Comparison of ENCODE assay signal across 10 cellular contexts in genomic region chr5:151075698-151076331, GRCh38. TPM values are rescaled to one million over a fixed set of nuclear protein-coding genes. Genes with fewer than 3 reads are reported as not detected.
DNase-seq lines count a peak whose midpoint lies in the region; ATAC-seq, FAIRE-seq and TF ChIP-seq lines count a peak whose summit lies in the region.
"Had no signal": no experiment of that assay in that cellular context is flagged by ENCODE, and none has a peak within 500 bp of the region (broad histone marks: within the 10 kb centered on the region; RNA-seq: fewer than 3 reads in every experiment).

No MANE protein-coding gene starts in this region.

- H3K36me3 ChIP-seq in kidney (ENCODE audit: control insufficient read depth in 1 of 2, insufficient read depth in 2 of 2, low read length in 2 of 2), result peaks cover 0 to 5% of the 10 kb centered on the region in 2 donors
- H3K36me3 ChIP-seq in thyroid gland, result no peaks in the 10 kb centered on the region

- H3K4me1 ChIP-seq in kidney (ENCODE audit: control insufficient read depth in 1 of 2, insufficient read depth in 1 of 2, low read depth in 1 of 2, low read length in 2 of 2) (peaks cover 51 to 58% of the 10 kb centered on the region in 2 donors), thyroid gland (peaks cover 35 to 60% of the 10 kb centered on the region in 2 donors)

- H3K27me3 ChIP-seq in thyroid gland, result no peaks in the 10 kb centered on the region

- peak overlapping the region in 1 of 2 donors; percentile 48 for H3K9ac ChIP-seq in kidney (ENCODE audit: low read length in 2 of 2)

- H3K27ac ChIP-seq in kidney (ENCODE audit: low read depth in 2 of 2, low read length in 2 of 2) (peak overlapping the region; percentile 69 to 98), thyroid gland (peak overlapping the region; percentile 42 to 50 (median 50))

- H3K27me3 Mint-ChIP-seq in activated naive CD4-positive, alpha-beta T cell treated with anti-CD3 and anti-CD28 coated beads for 36 hours (ENCODE audit: low read depth), result no peaks in the 10 kb centered on the region

- H3K4me3 ChIP-seq in kidney (ENCODE audit: low read length in 2 of 2), result no peak overlapping the region
- no peak overlapping the region for H3K4me3 ChIP-seq in thyroid gland (replicated peaks in 1 of 3)

- peak overlapping the region; percentile 93 for H3K27ac Mint-ChIP-seq in activated naive CD4-positive, alpha-beta T cell treated with anti-CD3 and anti-CD28 coated beads for 36 hours

- ATAC-seq in HG03520 (IDR thresholded peaks at IDR 0.05; ENCODE audit: unreplicated experiment), result no peak

- DNase-seq in activated naive CD4-positive, alpha-beta T cell treated with anti-CD3 and anti-CD28 coated beads for 36 hours, result peak; percentile 38
- DNase-seq in activated naive CD4-positive, alpha-beta T cell treated with anti-CD3 and anti-CD28 coated beads, Interleukin-2, amount 50 U/mL, for 16 hours, result no peak
- peak; percentile 50 to 64 for DNase-seq in activated T-cell treated with anti-CD3 and anti-CD28 coated beads, Interleukin-2, amount 50 U/mL, for 48 hours
- DNase-seq in kidney, result no peak
- peak; percentile 72 to 79 for DNase-seq in thyroid gland
- no peak for DNase-seq in T-helper 9 cell
- DNase-seq in NCI-H774 (lab: John Stamatoyannopoulos, UW), result no peak
- DNase-seq: NCI-H146 had no signal

- H3K4me1 Mint-ChIP-seq in activated naive CD4-positive, alpha-beta T cell treated with anti-CD3 and anti-CD28 coated beads for 36 hours (ENCODE audit: low read depth), result peaks cover 76% of the 10 kb centered on the region

- H3K4me3 Mint-ChIP-seq in activated naive CD4-positive, alpha-beta T cell treated with anti-CD3 and anti-CD28 coated beads for 36 hours, result peak overlapping the region; percentile 19

- no peaks in the 10 kb centered on the region for H3K9me3 Mint-ChIP-seq in activated naive CD4-positive, alpha-beta T cell treated with anti-CD3 and anti-CD28 coated beads for 36 hours

- H3K9me3 ChIP-seq in kidney (ENCODE audit: control insufficient read depth in 1 of 2, low read length in 2 of 2), result no peaks in the 10 kb centered on the region
- H3K9me3 ChIP-seq in thyroid gland, result no peaks in the 10 kb centered on the region

- no peak for FAIRE-seq in kidney (lab: Jason Lieb, UNC)
- FAIRE-seq: H54 had no signal

- peaks cover 72% of the 10 kb centered on the region for H3K36me3 Mint-ChIP-seq in activated naive CD4-positive, alpha-beta T cell treated with anti-CD3 and anti-CD28 coated beads for 36 hours (ENCODE audit: low read depth)

- CTCF ChIA-PET in activated naive CD4-positive, alpha-beta T cell treated with anti-CD3 and anti-CD28 coated beads for 36 hours (lab: Charles Lee), result interaction anchor here (0.6 to 1.7 kb wide), 4 partner anchors 11 to 89 kb away, joined by 3 to 6 read pairs (median 4); no protein-coding TSS in a partner anchor

- WGBS in thyroid gland, 2 donors, result 58 to 62% methylated on average over 3 to 4 of the region's 5 CpGs

- no peak for TF ChIP-seq POLR2A in thyroid gland (IDR thresholded peaks at IDR 0.05)

- no peak for TF ChIP-seq CTCF in kidney (IDR thresholded peaks at IDR 0.05; ENCODE audit: borderline replicate concordance, extremely low read depth, insufficient read depth)
- no peak for TF ChIP-seq CTCF in thyroid gland (IDR thresholded peaks at IDR 0.05)

- intact Hi-C loops in activated naive CD4-positive, alpha-beta T cell treated with anti-CD3 and anti-CD28 coated beads for 36 hours (cut with micrococcal nuclease), result no loop called here
- intact Hi-C loops in kidney (cut with DNase I) (no loop called here), thyroid gland (cut with DNase I) (no loop called here)

RNA-seq across cellular contexts. Expression of gene TNIP1, which starts 5.0 kb away (rescaled TPM):
- 100 to 1,000 TPM; 238 to 263 TPM for total RNA-seq in activated naive CD4-positive, alpha-beta T cell treated with anti-CD3 and anti-CD28 coated beads for 36 hours
- total RNA-seq in kidney, result 132 TPM
- 109 TPM for polyA plus RNA-seq in kidney (ENCODE audit: insufficient read depth, low read depth, low replicate concordance)
- 100 to 1,000 TPM in 1 of 4 donors, 10 to 100 TPM in 3; 74.4 to 115 (median 94.7) TPM for total RNA-seq in thyroid gland

RNA-seq across cellular contexts. Expression of gene GPX3, which starts 55.4 kb away (rescaled TPM):
- not detected for total RNA-seq in activated naive CD4-positive, alpha-beta T cell treated with anti-CD3 and anti-CD28 coated beads for 36 hours
- total RNA-seq in kidney (1,327 TPM), thyroid gland (over 10,000 TPM in 1 of 4 donors, 1,000 to 10,000 TPM in 3; 2,730 to 12,549 (median 7,201) TPM)
- 27,893 TPM for polyA plus RNA-seq in kidney (ENCODE audit: insufficient read depth, low read depth, low replicate concordance)

Comparison
In these comparisons a context has a peak if more than half of its experiments do, and no peak if none do; other contexts are left out.
1. DNase-seq: peak in activated naive CD4-positive, alpha-beta T cell treated with anti-CD3 and anti-CD28 coated beads for 36 hours (single experiment), activated T-cell treated with anti-CD3 and anti-CD28 coated beads, Interleukin-2, amount 50 U/mL, for 48 hours (2 of 2) and thyroid gland (2 of 2); none in activated naive CD4-positive, alpha-beta T cell treated with anti-CD3 and anti-CD28 coated beads, Interleukin-2, amount 50 U/mL, for 16 hours (single experiment), kidney (single experiment), T-helper 9 cell (single experiment) and NCI-H774 (single experiment).
2. RNA of gene GPX3, which starts 55.4 kb away (total RNA-seq): 2,730 to 12,549 TPM in thyroid gland and 1,327 TPM in kidney (single experiment); not detected in activated naive CD4-positive, alpha-beta T cell treated with anti-CD3 and anti-CD28 coated beads for 36 hours; every median in the first group is over 1,000 times any median in the second.